ENCODE assay signal across 8 cellular contexts in genomic region chr16:29974291-29975133, GRCh38. TPM values are rescaled to one million over a fixed set of nuclear protein-coding genes. Genes with fewer than 3 reads are reported as not detected.
A peak's percentile ranks its signal among the peaks of the same experiment; 100 is the strongest.
DNase-seq lines count a peak whose midpoint lies in the region; ATAC-seq and TF ChIP-seq lines count a peak whose summit lies in the region.

No MANE protein-coding gene starts in this region.

- no peaks in the 10 kb centered on the region for H3K9me3 ChIP-seq in thyroid gland

- peak overlapping the region; percentile 24 to 94 (median 66) for H3K4me3 ChIP-seq in thyroid gland (replicated peaks in 1 of 3)

- peaks cover 19 to 26% of the 10 kb centered on the region in 2 donors for H3K36me3 ChIP-seq in thyroid gland

- 2 to 3% methylated on average over 21 to 23 of the region's 31 CpGs for WGBS in thyroid gland, 2 donors

- peaks cover 15 to 33% of the 10 kb centered on the region in 2 donors for H3K4me1 ChIP-seq in thyroid gland

- peak; percentile 34 for DNase-seq in DMS53 (lab: John Stamatoyannopoulos, UW)
- no peak for DNase-seq in DMS53 treated with DMSO at 0.1 percent for 48 hours (lab: John Stamatoyannopoulos, UW; ENCODE audit: unreplicated experiment)
- peak; percentile 28 for DNase-seq in OCI-M2 (lab: John Stamatoyannopoulos, UW; ENCODE audit: unreplicated experiment)
- DNase-seq in dermis blood vessel endothelial cell = peak; percentile 91
- DNase-seq in lung microvascular endothelial cell (ENCODE audit: low read depth in 2 of 2) = peak; percentile 84 to 89
- peak; percentile 8 to 22 for DNase-seq in thyroid gland

- TF ChIP-seq CTCF in thyroid gland (IDR thresholded peaks at IDR 0.05) = no peak

- TF ChIP-seq POLR2A in thyroid gland (IDR thresholded peaks at IDR 0.05) = no peak

- H3K27ac ChIP-seq in thyroid gland = peak overlapping the region; percentile 58 to 85 (median 75)

- intact Hi-C loops in thyroid gland (cut with DNase I) = no loop called here

- ATAC-seq in HG02973 (IDR thresholded peaks at IDR 0.05; ENCODE audit: unreplicated experiment) (no peak), GM19455 (IDR thresholded peaks at IDR 0.05; ENCODE audit: unreplicated experiment) (no peak)

- no peaks in the 10 kb centered on the region for H3K27me3 ChIP-seq in thyroid gland

RNA-seq across cellular contexts. Expression of gene TAOK2, which starts 0.8 kb away (rescaled TPM):
- total RNA-seq in dermis blood vessel endothelial cell (159 and 160 TPM in 2 replicates), lung microvascular endothelial cell (61.2 and 86.1 TPM in 2 replicates), thyroid gland (10 to 100 TPM; 48.8 to 62.6 (median 55.2) TPM)

RNA-seq across cellular contexts. Expression of gene TMEM219, which starts 12.6 kb away (rescaled TPM):
- total RNA-seq in dermis blood vessel endothelial cell = 61.6 and 125 TPM in 2 replicates
- total RNA-seq in lung microvascular endothelial cell = 61.2 and 72.2 TPM in 2 replicates
- total RNA-seq in thyroid gland = 100 to 1,000 TPM in 3 of 4 donors, 10 to 100 TPM in 1; 93.2 to 140 (median 135) TPM

RNA-seq across cellular contexts. Expression of gene HIRIP3, which starts 20.9 kb away (rescaled TPM):
- total RNA-seq in dermis blood vessel endothelial cell (6.3 and 9.3 TPM in 2 replicates), lung microvascular endothelial cell (3.6 and 4.1 TPM in 2 replicates), thyroid gland (10 to 100 TPM; 10.7 to 23.1 (median 18.4) TPM)

RNA-seq across cellular contexts. Expression of gene INO80E, which starts 21.5 kb away (rescaled TPM):
- total RNA-seq in dermis blood vessel endothelial cell (21.4 and 22.3 TPM in 2 replicates), lung microvascular endothelial cell (14.4 and 15.7 TPM in 2 replicates), thyroid gland (100 to 1,000 TPM in 3 of 4 donors, 10 to 100 TPM in 1; 45.9 to 165 (median 142) TPM)

RNA-seq across cellular contexts. Expression of gene DOC2A, which starts 36.3 kb away (rescaled TPM):
- total RNA-seq in dermis blood vessel endothelial cell (0.47 and 2.0 TPM in 2 replicates), lung microvascular endothelial cell (under 0.01 and 0.20 TPM in 2 replicates), thyroid gland (1 to 10 TPM in 1 of 4 donors, under 1 TPM in 2, not detected in 1; 0.22 to 1.2 (median 0.94) TPM)
